Comparison of ENCODE assay signal across 1 cellular context in the genomic region with DNA sequence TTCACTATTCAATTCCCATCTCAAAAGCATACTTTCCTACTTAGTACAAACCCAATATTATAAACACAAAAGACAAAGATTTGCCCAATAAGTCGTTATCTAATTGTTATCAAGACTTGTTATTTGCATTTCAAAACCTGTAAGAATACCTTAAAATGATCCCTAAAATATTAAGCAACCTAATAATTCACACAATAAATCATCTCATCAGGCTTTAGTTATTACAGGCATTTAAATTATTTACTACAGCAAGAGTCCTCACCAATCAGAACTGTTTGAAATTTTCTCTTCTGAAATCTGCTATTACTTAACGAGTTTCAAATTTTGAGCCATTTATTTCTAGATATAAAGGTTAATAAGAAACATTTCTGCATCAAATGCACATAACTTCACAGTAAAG.
TF ChIP-seq lines count a peak whose summit lies in the region.

No MANE protein-coding gene starts in this region.

TF ChIP-seq in H1, 55 proteins besides CTCF, POLR2A, EP300 and RAD21:
- TF ChIP-seq, protein P1, sequence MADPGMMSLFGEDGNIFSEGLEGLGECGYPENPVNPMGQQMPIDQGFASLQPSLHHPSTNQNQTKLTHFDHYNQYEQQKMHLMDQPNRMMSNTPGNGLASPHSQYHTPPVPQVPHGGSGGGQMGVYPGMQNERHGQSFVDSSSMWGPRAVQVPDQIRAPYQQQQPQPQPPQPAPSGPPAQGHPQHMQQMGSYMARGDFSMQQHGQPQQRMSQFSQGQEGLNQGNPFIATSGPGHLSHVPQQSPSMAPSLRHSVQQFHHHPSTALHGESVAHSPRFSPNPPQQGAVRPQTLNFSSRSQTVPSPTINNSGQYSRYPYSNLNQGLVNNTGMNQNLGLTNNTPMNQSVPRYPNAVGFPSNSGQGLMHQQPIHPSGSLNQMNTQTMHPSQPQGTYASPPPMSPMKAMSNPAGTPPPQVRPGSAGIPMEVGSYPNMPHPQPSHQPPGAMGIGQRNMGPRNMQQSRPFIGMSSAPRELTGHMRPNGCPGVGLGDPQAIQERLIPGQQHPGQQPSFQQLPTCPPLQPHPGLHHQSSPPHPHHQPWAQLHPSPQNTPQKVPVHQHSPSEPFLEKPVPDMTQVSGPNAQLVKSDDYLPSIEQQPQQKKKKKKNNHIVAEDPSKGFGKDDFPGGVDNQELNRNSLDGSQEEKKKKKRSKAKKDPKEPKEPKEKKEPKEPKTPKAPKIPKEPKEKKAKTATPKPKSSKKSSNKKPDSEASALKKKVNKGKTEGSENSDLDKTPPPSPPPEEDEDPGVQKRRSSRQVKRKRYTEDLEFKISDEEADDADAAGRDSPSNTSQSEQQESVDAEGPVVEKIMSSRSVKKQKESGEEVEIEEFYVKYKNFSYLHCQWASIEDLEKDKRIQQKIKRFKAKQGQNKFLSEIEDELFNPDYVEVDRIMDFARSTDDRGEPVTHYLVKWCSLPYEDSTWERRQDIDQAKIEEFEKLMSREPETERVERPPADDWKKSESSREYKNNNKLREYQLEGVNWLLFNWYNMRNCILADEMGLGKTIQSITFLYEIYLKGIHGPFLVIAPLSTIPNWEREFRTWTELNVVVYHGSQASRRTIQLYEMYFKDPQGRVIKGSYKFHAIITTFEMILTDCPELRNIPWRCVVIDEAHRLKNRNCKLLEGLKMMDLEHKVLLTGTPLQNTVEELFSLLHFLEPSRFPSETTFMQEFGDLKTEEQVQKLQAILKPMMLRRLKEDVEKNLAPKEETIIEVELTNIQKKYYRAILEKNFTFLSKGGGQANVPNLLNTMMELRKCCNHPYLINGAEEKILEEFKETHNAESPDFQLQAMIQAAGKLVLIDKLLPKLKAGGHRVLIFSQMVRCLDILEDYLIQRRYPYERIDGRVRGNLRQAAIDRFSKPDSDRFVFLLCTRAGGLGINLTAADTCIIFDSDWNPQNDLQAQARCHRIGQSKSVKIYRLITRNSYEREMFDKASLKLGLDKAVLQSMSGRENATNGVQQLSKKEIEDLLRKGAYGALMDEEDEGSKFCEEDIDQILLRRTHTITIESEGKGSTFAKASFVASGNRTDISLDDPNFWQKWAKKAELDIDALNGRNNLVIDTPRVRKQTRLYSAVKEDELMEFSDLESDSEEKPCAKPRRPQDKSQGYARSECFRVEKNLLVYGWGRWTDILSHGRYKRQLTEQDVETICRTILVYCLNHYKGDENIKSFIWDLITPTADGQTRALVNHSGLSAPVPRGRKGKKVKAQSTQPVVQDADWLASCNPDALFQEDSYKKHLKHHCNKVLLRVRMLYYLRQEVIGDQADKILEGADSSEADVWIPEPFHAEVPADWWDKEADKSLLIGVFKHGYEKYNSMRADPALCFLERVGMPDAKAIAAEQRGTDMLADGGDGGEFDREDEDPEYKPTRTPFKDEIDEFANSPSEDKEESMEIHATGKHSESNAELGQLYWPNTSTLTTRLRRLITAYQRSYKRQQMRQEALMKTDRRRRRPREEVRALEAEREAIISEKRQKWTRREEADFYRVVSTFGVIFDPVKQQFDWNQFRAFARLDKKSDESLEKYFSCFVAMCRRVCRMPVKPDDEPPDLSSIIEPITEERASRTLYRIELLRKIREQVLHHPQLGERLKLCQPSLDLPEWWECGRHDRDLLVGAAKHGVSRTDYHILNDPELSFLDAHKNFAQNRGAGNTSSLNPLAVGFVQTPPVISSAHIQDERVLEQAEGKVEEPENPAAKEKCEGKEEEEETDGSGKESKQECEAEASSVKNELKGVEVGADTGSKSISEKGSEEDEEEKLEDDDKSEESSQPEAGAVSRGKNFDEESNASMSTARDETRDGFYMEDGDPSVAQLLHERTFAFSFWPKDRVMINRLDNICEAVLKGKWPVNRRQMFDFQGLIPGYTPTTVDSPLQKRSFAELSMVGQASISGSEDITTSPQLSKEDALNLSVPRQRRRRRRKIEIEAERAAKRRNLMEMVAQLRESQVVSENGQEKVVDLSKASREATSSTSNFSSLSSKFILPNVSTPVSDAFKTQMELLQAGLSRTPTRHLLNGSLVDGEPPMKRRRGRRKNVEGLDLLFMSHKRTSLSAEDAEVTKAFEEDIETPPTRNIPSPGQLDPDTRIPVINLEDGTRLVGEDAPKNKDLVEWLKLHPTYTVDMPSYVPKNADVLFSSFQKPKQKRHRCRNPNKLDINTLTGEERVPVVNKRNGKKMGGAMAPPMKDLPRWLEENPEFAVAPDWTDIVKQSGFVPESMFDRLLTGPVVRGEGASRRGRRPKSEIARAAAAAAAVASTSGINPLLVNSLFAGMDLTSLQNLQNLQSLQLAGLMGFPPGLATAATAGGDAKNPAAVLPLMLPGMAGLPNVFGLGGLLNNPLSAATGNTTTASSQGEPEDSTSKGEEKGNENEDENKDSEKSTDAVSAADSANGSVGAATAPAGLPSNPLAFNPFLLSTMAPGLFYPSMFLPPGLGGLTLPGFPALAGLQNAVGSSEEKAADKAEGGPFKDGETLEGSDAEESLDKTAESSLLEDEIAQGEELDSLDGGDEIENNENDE (IDR thresholded peaks at IDR 0.05; ENCODE audit: insufficient replicate concordance, low read length), result no peak
- no peak for TF ChIP-seq GTF2F1 (IDR thresholded peaks at IDR 0.05; ENCODE audit: borderline replicate concordance, low read depth, low read length)
- no peak for TF ChIP-seq POU5F1 (IDR thresholded peaks at IDR 0.05; ENCODE audit: low read depth, low read length)
- no peak for TF ChIP-seq KDM4A (IDR thresholded peaks at IDR 0.05; ENCODE audit: low read depth, low read length, severe bottlenecking)
- no peak for TF ChIP-seq BACH1 (IDR thresholded peaks at IDR 0.05; ENCODE audit: low read length)
- TF ChIP-seq, protein P2, sequence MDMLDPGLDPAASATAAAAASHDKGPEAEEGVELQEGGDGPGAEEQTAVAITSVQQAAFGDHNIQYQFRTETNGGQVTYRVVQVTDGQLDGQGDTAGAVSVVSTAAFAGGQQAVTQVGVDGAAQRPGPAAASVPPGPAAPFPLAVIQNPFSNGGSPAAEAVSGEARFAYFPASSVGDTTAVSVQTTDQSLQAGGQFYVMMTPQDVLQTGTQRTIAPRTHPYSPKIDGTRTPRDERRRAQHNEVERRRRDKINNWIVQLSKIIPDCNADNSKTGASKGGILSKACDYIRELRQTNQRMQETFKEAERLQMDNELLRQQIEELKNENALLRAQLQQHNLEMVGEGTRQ (IDR thresholded peaks at IDR 0.05; ENCODE audit: low read length), result no peak
- no peak for TF ChIP-seq CEBPB (IDR thresholded peaks at IDR 0.05; ENCODE audit: low read depth, low read length)
- TF ChIP-seq BRCA1 (IDR thresholded peaks at IDR 0.05; ENCODE audit: low read depth, low read length), result no peak
- no peak for TF ChIP-seq POLR2AphosphoS5 (IDR thresholded peaks at IDR 0.05; ENCODE audit: low read depth, low read length)
